7 cellular contexts compared by ENCODE assay signal in the genomic region with DNA sequence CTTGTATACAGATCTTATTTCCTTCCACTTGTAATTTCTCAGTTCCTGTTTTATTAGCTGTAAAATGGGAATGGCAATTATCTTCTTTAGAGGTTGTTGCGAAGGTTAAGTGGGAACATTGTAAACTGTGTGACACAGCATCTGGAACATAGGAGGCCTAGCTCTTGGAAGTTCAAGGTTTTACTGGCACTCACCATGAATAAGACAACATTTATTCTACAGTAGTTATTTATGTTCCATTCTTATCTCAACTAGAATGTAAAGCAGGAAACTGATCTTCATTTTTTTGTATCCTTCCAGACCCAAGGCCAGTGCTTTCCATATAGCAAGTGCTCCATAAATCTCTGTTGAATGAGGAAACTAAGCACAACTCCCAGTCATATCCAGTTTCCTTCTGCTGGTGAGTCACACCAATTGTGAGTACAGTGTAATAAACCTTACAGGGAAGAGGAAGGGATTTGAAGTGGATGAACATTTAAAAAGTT. TPM values are rescaled to one million over a fixed set of nuclear protein-coding genes. Genes with fewer than 3 reads are reported as not detected.
DNase-seq lines count a peak whose midpoint lies in the region; ATAC-seq and TF ChIP-seq lines count a peak whose summit lies in the region.

No MANE protein-coding gene starts in this region.

- H3K4me1 Mint-ChIP-seq in MCF 10A (ENCODE audit: insufficient read depth, unreplicated experiment) = peaks cover 38% of the 10 kb centered on the region

- no TSS peak for BruUV-seq in MCF 10A (replicated peaks; lab: Mats Ljungman, UMichigan)

- H3K4me1 ChIP-seq in mesodermal cell (ENCODE audit: control insufficient read depth, insufficient read depth, low read length, poor library complexity, severe bottlenecking) = peaks cover 4% of the 10 kb centered on the region

- H3K4me3 ChIP-seq in mesodermal cell (ENCODE audit: extremely low read depth, insufficient read depth, low read length, poor library complexity, severe bottlenecking) = peak overlapping the region; percentile 86

- peaks cover 29% of the 10 kb centered on the region for H3K36me3 ChIP-seq in mesodermal cell (ENCODE audit: control insufficient read depth, insufficient read depth, low read length)

- peak overlapping the region; percentile 77 for H3K4me3 Mint-ChIP-seq in MCF 10A (ENCODE audit: unreplicated experiment)

- no peaks in the 10 kb centered on the region for H3K9me3 Mint-ChIP-seq in MCF 10A (ENCODE audit: unreplicated experiment)

- no peak overlapping the region for H3K27ac ChIP-seq in mesodermal cell (ENCODE audit: low read depth, low read length, severe bottlenecking)

- peaks cover 17% of the 10 kb centered on the region for H3K36me3 Mint-ChIP-seq in MCF 10A (ENCODE audit: insufficient read depth, unreplicated experiment)

- ATAC-seq in GM18873 (IDR thresholded peaks at IDR 0.05; ENCODE audit: low FRiP score, unreplicated experiment) = no peak

- CTCF ChIA-PET in MCF 10A (lab: Yijun Ruan, JAX) = interaction anchor here (0.9 to 4.0 kb wide), 4 partner anchors 12 to 297 kb away, joined by 3 to 42 read pairs (median 6); a partner anchor contains a TSS

- TF ChIP-seq CTCF in MCF 10A (IDR thresholded peaks at IDR 0.05; ENCODE audit: unreplicated experiment) = no peak

- H3K27me3 Mint-ChIP-seq in MCF 10A (ENCODE audit: insufficient read depth, unreplicated experiment) = no peaks in the 10 kb centered on the region

- POLR2A ChIA-PET in MCF 10A (lab: Yijun Ruan, JAX) = interaction anchor here (0.8 to 12.8 kb wide), 14 partner anchors 7 to 1149 kb away, joined by 3 to 271 read pairs (median 8); a partner anchor contains a TSS

- WGBS in mesodermal cell (ENCODE audit: insufficient coverage in 2 of 2), 2 experiments = no CpG with 5 or more reads among the region's 1 CpG

- intact Hi-C loops in MCF 10A (cut with micrococcal nuclease) = loop anchor here (1.0 kb wide), 1 partner anchor 16 kb away; a partner anchor contains a TSS

- H3K27ac Mint-ChIP-seq in MCF 10A (ENCODE audit: low read depth, unreplicated experiment) = peak overlapping the region; percentile 85

- DNase-seq in GM03348 (ENCODE audit: low spot score) (peak; percentile 56), MV-4-11 (lab: John Stamatoyannopoulos, UW) (peak; percentile 46), MCF 10A (ENCODE audit: unreplicated experiment) (peak; percentile 78), germinal center (ENCODE audit: low spot score) (no peak)
- DNase-seq in effector CD8-positive, alpha-beta T cell (lab: John Stamatoyannopoulos, UW) = no peak

- H3K9me3 ChIP-seq in mesodermal cell (ENCODE audit: control insufficient read depth, low read length) = peaks cover 6% of the 10 kb centered on the region

RNA-seq across cellular contexts. Expression of a gene that starts 1.4 kb away (rescaled TPM):
- total RNA-seq in MCF 10A (2022) = 43.9 and 55.8 TPM in 2 replicates
- polyA plus RNA-seq in mesodermal cell (2013, experiment 1 of 2) = 21.2 TPM
- 22.0 TPM for polyA plus RNA-seq in mesodermal cell (2013, experiment 2 of 2)

RNA-seq across cellular contexts. Expression of a gene that starts 15.5 kb away (rescaled TPM):
- total RNA-seq in MCF 10A (2022) = 29.6 and 31.7 TPM in 2 replicates
- 38.3 TPM for polyA plus RNA-seq in mesodermal cell (2013, experiment 1 of 2)
- polyA plus RNA-seq in mesodermal cell (2013, experiment 2 of 2) = 40.3 TPM

Comparison
In these comparisons a context has a peak if more than half of its experiments do, and no peak if none do; other contexts are left out.
1. DNase-seq: peak in GM03348 (single experiment), MV-4-11 (single experiment) and MCF 10A (single experiment); none in germinal center (single experiment) and effector CD8-positive, alpha-beta T cell (single experiment).